In the genomic region with DNA sequence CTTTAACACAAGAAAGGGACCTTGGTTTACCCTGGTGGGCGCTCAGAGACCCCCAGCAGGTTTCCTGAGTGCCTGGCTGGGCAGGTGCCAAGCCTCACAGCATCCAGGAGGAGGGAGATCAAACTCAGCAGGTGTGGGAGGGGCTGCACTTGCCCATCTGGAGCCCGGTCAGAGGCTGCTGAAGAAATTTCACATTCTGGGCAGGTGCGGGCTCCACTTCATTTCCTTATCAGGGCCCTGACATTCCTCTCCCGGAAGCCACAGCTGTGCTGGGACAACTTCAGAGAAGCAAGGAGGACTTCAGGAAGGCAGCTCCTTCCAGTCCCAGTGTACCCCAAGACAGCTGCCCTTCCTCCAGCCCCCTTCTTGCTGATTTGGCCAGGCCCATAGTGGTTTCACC, we compare ENCODE assay signal across 10 cellular contexts.
DNase-seq lines count a peak whose midpoint lies in the region; ATAC-seq and TF ChIP-seq lines count a peak whose summit lies in the region.
"Had no signal": no experiment of that assay in that cellular context is flagged by ENCODE, and none has a peak within 500 bp of the region (broad histone marks: within the 10 kb centered on the region; RNA-seq: fewer than 3 reads in every experiment).

No MANE protein-coding gene starts in this region.

- peaks cover 1% of the 10 kb centered on the region for H3K36me3 Mint-ChIP-seq in activated naive CD4-positive, alpha-beta T cell treated with anti-CD3 and anti-CD28 coated beads for 36 hours (ENCODE audit: low read depth)
- no peaks in the 10 kb centered on the region for H3K36me3 Mint-ChIP-seq in glutamatergic neuron (ENCODE audit: unreplicated experiment)

- no peaks in the 10 kb centered on the region for H3K27me3 ChIP-seq in OCI-LY1 (ENCODE audit: insufficient read depth, low read length)
- H3K27me3 ChIP-seq in subcutaneous abdominal adipose tissue (ENCODE audit: control insufficient read depth in 5 of 5, insufficient read depth in 4 of 5, low read length in 5 of 5): peaks cover 0 to 3% (median 0%) of the 10 kb centered on the region in 5 donors
- no peaks in the 10 kb centered on the region for H3K27me3 ChIP-seq in esophagus squamous epithelium

- no peak for ATAC-seq in GM18502 (IDR thresholded peaks at IDR 0.05; ENCODE audit: poor library complexity, unreplicated experiment)

- peak overlapping the region; percentile 72; the same call in 1 of the 2 replicates for H3K4me2 ChIP-seq in OCI-LY1 (ENCODE audit: low read length)

- DNase-seq in activated naive CD4-positive, alpha-beta T cell treated with anti-CD3 and anti-CD28 coated beads for 36 hours: no peak
- no peak for DNase-seq in activated naive CD4-positive, alpha-beta T cell (lab: John Stamatoyannopoulos, UW)
- peak; percentile 10 for DNase-seq in glutamatergic neuron
- no peak for DNase-seq in inferior parietal cortex (ENCODE audit: extremely low spot score)
- no peak for DNase-seq in esophagus squamous epithelium (lab: John Stamatoyannopoulos, UW)
- DNase-seq: stimulated activated CD8-positive, alpha-beta memory T cell treated with anti-CD3 and anti-CD28 coated beads, Interleukin-4, amount 100 ng/mL, for 48 hours had no signal

- H3K9me3 ChIP-seq in OCI-LY1 (ENCODE audit: low read length) (no peaks in the 10 kb centered on the region), subcutaneous abdominal adipose tissue (ENCODE audit: control insufficient read depth in 5 of 5, low read length in 5 of 5) (no peaks in the 10 kb centered on the region), esophagus squamous epithelium (no peaks in the 10 kb centered on the region)
- H3K9me3 ChIP-seq: Caco-2 had no signal

- TF ChIP-seq POLR2A in esophagus squamous epithelium (IDR thresholded peaks at IDR 0.05): no peak

- no peak overlapping the region for H3K4me3 Mint-ChIP-seq in activated naive CD4-positive, alpha-beta T cell treated with anti-CD3 and anti-CD28 coated beads for 36 hours
- no peak overlapping the region for H3K4me3 Mint-ChIP-seq in glutamatergic neuron (ENCODE audit: unreplicated experiment)

- H3K4me3 ChIP-seq in OCI-LY1 (ENCODE audit: low read depth, low read length, poor library complexity, severe bottlenecking) (peak overlapping the region; percentile 49), subcutaneous abdominal adipose tissue (ENCODE audit: low read depth in 1 of 5, low read length in 5 of 5) (no peak overlapping the region), esophagus squamous epithelium (no peak overlapping the region)

- peaks cover 61% of the 10 kb centered on the region for H3K4me1 Mint-ChIP-seq in activated naive CD4-positive, alpha-beta T cell treated with anti-CD3 and anti-CD28 coated beads for 36 hours (ENCODE audit: low read depth)
- peaks cover 35% of the 10 kb centered on the region for H3K4me1 Mint-ChIP-seq in glutamatergic neuron (ENCODE audit: low read depth, unreplicated experiment)

- no peaks in the 10 kb centered on the region for H3K79me2 ChIP-seq in OCI-LY1 (ENCODE audit: insufficient read depth, low read length)

- intact Hi-C loops in activated naive CD4-positive, alpha-beta T cell treated with anti-CD3 and anti-CD28 coated beads for 36 hours (cut with micrococcal nuclease): no loop called here
- intact Hi-C loops in esophagus squamous epithelium (cut with DNase I): no loop called here

- 0 out of 2 replicates have a peak overlapping the region, but pooled peaks have one; percentile 40 for H3K9ac ChIP-seq in OCI-LY1 (ENCODE audit: low read length)
- peak overlapping the region in 2 of 5 donors; percentile 20 to 51 for H3K9ac ChIP-seq in subcutaneous abdominal adipose tissue (ENCODE audit: low read length in 5 of 5)

- H3K36me3 ChIP-seq in OCI-LY1 (ENCODE audit: insufficient read depth, low read length) (0 out of 2 replicates have a peak, but pooled peaks cover 5% of the 10 kb centered on the region), subcutaneous abdominal adipose tissue (ENCODE audit: control insufficient read depth in 5 of 5, insufficient read depth in 5 of 5, low read length in 5 of 5) (peaks cover 0 to 2% (median 0%) of the 10 kb centered on the region in 5 donors), esophagus squamous epithelium (no peaks in the 10 kb centered on the region)

- H3K9me2 ChIP-seq in OCI-LY1 (ENCODE audit: low read depth, low read length): no peaks in the 10 kb centered on the region

- H3K4me1 ChIP-seq in OCI-LY1 (ENCODE audit: insufficient read depth, low read length, severe bottlenecking): no peaks in the 10 kb centered on the region
- H3K4me1 ChIP-seq in subcutaneous abdominal adipose tissue (ENCODE audit: control insufficient read depth in 5 of 5, insufficient read depth in 5 of 5, low read length in 5 of 5): peaks cover 24 to 86% (median 71%) of the 10 kb centered on the region in 5 donors
- peaks cover 0 to 84% (median 70%) of the 10 kb centered on the region in 3 donors for H3K4me1 ChIP-seq in esophagus squamous epithelium

- H3K27ac Mint-ChIP-seq in activated naive CD4-positive, alpha-beta T cell treated with anti-CD3 and anti-CD28 coated beads for 36 hours: peak overlapping the region; percentile 93
- H3K27ac Mint-ChIP-seq in glutamatergic neuron (ENCODE audit: unreplicated experiment): no peak overlapping the region

- no peaks in the 10 kb centered on the region for H4K20me1 ChIP-seq in OCI-LY1 (ENCODE audit: insufficient read depth, low read length)

- H3F3A ChIP-seq in OCI-LY1 (ENCODE audit: insufficient read depth, low read length): peaks cover 18% of the 10 kb centered on the region

- TF ChIP-seq CTCF in OCI-LY1 (IDR thresholded peaks at IDR 0.05; ENCODE audit: low read length): no peak
- no peak for TF ChIP-seq CTCF in glutamatergic neuron (IDR thresholded peaks at IDR 0.05; ENCODE audit: partially characterized antibody, unreplicated experiment)
- TF ChIP-seq CTCF in esophagus squamous epithelium (IDR thresholded peaks at IDR 0.05): no peak

- H3K27ac ChIP-seq in OCI-LY1 (ENCODE audit: low read depth, low read length, poor library complexity, severe bottlenecking) (no peak overlapping the region), subcutaneous abdominal adipose tissue (ENCODE audit: low read depth, low read length) (peak overlapping the region; percentile 69), esophagus squamous epithelium (peak overlapping the region in 1 of 4 donors; percentile 63)

- 27 to 53% methylated on average over 2 to 3 of the region's 4 CpGs for WGBS in esophagus squamous epithelium, 2 donors

- no peak overlapping the region for H2AFZ ChIP-seq in OCI-LY1 (ENCODE audit: low read length)

- CTCF ChIA-PET in activated naive CD4-positive, alpha-beta T cell treated with anti-CD3 and anti-CD28 coated beads for 36 hours (lab: Charles Lee): interaction anchor here (1.2 to 1.9 kb wide), 4 partner anchors 12 to 30 kb away, joined by 3 to 6 read pairs (median 4); no protein-coding TSS in a partner anchor

- no peaks in the 10 kb centered on the region for H3K9me3 Mint-ChIP-seq in activated naive CD4-positive, alpha-beta T cell treated with anti-CD3 and anti-CD28 coated beads for 36 hours
- peaks cover 6% of the 10 kb centered on the region for H3K9me3 Mint-ChIP-seq in glutamatergic neuron (ENCODE audit: unreplicated experiment)

- H3K27me3 Mint-ChIP-seq in activated naive CD4-positive, alpha-beta T cell treated with anti-CD3 and anti-CD28 coated beads for 36 hours (ENCODE audit: low read depth): no peaks in the 10 kb centered on the region
- peaks cover 11% of the 10 kb centered on the region for H3K27me3 Mint-ChIP-seq in glutamatergic neuron (ENCODE audit: unreplicated experiment)
